In the genomic region with DNA sequence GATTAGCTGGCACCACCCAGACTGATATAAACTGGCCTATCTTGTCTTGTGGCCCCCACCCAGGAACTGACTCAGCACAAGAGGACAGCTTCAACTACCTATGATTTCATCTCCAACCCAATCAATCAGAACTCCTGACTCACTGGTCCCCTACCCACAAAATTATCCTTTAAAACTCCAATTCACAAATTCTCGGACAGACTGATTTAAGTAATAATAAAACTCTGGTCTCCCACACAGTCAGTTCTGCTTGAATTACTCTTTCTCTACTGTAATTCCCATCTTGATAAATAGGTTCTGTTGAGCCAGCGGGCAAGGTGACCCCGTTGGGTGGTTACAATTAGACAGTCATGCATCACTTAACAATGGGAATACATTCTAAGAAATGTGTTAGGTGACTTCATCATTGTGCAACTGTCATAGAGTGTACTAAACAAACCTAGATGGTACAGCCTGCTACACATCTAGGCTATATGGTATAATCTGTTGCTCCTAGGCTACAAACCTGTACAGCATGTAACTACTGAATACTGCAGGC, we compare ENCODE assay signal across 15 cellular contexts. TPM values are rescaled to one million over a fixed set of nuclear protein-coding genes. Genes with fewer than 3 reads are reported as not detected.
A peak's percentile ranks its signal among the peaks of the same experiment; 100 is the strongest.
DNase-seq lines count a peak whose midpoint lies in the region; ATAC-seq and TF ChIP-seq lines count a peak whose summit lies in the region.
"Had no signal": no experiment of that assay in that cellular context is flagged by ENCODE, and none has a peak within 500 bp of the region (broad histone marks: within the 10 kb centered on the region; RNA-seq: fewer than 3 reads in every experiment).

No MANE protein-coding gene starts in this region.

- H3K9me3 Mint-ChIP-seq in activated CD4-positive, alpha-beta T cell treated with anti-CD3 and anti-CD28 coated beads for 36 hours (ENCODE audit: low read depth) = no peaks in the 10 kb centered on the region
- H3K9me3 Mint-ChIP-seq in WTC11 (peaks cover 14% of the 10 kb centered on the region), immature natural killer cell (no peaks in the 10 kb centered on the region)
- H3K9me3 Mint-ChIP-seq: stimulated activated memory B cell treated with anti-CD40 and anti-IgM and Interleukin-4, amounts not matched to agents 10 μg/mL and 1 μg/mL and 100 μg/mL, for 72 hours had no signal

- no peak overlapping the region for H3K4me3 ChIP-seq in smooth muscle cell
- H3K4me3 ChIP-seq: prostate gland had no signal

- H3K36me3 ChIP-seq in smooth muscle cell (ENCODE audit: low read depth) = no peaks in the 10 kb centered on the region
- H3K36me3 ChIP-seq: prostate gland had no signal

- ATAC-seq in activated CD4-positive, alpha-beta T cell treated with anti-CD3 and anti-CD28 coated beads for 36 hours = peak; percentile 60
- no peak for ATAC-seq in WTC11
- ATAC-seq: stimulated activated memory B cell treated with anti-CD40 and anti-IgM and Interleukin-4, amounts not matched to agents 10 μg/mL and 1 μg/mL and 100 μg/mL, for 72 hours had no signal

- H3K4me2 ChIP-seq in smooth muscle cell = peak overlapping the region; percentile 20

- POLR2A ChIA-PET in activated CD4-positive, alpha-beta T cell treated with anti-CD3 and anti-CD28 coated beads for 36 hours (lab: Charles Lee) = no interaction called here
- POLR2A ChIA-PET in WTC11 (lab: Charles Lee) = no interaction called here
- POLR2A ChIA-PET in GM10248 (lab: Yijun Ruan, JAX) = no interaction called here

- no peaks in the 10 kb centered on the region for H3K27me3 ChIP-seq in smooth muscle cell (ENCODE audit: low read depth)

- peak overlapping the region; percentile 69 for H3K27ac ChIP-seq in smooth muscle cell (ENCODE audit: low read depth)
- H3K27ac ChIP-seq: 22Rv1, prostate gland had no signal

- no peaks in the 10 kb centered on the region for H3K9me3 ChIP-seq in smooth muscle cell (replicated peaks; ENCODE audit: low read depth)
- H3K9me3 ChIP-seq: prostate gland had no signal

- TF ChIP-seq CTCF in WTC11 (IDR thresholded peaks at IDR 0.05) (no peak), smooth muscle cell (IDR thresholded peaks at IDR 0.05; ENCODE audit: borderline replicate concordance, insufficient read depth, poor library complexity, severe bottlenecking) (no peak), GM10248 (IDR thresholded peaks at IDR 0.05; ENCODE audit: control extremely low read depth, extremely low read depth, low read depth, missing control alignments) (no peak)

- no peaks in the 10 kb centered on the region for H3K27me3 Mint-ChIP-seq in activated CD4-positive, alpha-beta T cell treated with anti-CD3 and anti-CD28 coated beads for 36 hours
- H3K27me3 Mint-ChIP-seq in WTC11 (ENCODE audit: low read depth) (no peaks in the 10 kb centered on the region), immature natural killer cell (ENCODE audit: low read depth in 3 of 3) (no peaks in the 10 kb centered on the region)
- H3K27me3 Mint-ChIP-seq: stimulated activated memory B cell treated with anti-CD40 and anti-IgM and Interleukin-4, amounts not matched to agents 10 μg/mL and 1 μg/mL and 100 μg/mL, for 72 hours had no signal

- H4K20me1 ChIP-seq in smooth muscle cell (ENCODE audit: low read depth) = peaks cover 89% of the 10 kb centered on the region

- H3K79me2 ChIP-seq in smooth muscle cell (ENCODE audit: low read depth) = peaks cover 97% of the 10 kb centered on the region

- 62% methylated on average over 3 of the region's 3 CpGs for WGBS in smooth muscle cell (ENCODE audit: low lambda C conversion rate)

- CTCF ChIA-PET in activated CD4-positive, alpha-beta T cell treated with anti-CD3 and anti-CD28 coated beads for 36 hours (lab: Charles Lee) = interaction anchor here (1.1 kb wide), 1 partner anchor 96 kb away, joined by 4 read pairs; no protein-coding TSS in a partner anchor
- CTCF ChIA-PET in WTC11 (lab: Charles Lee) (no interaction called here), GM10248 (lab: Yijun Ruan, JAX) (no interaction called here)

- H3K9ac ChIP-seq in smooth muscle cell (ENCODE audit: low read depth) = no peak overlapping the region

- peaks cover 3% of the 10 kb centered on the region for H3F3A ChIP-seq in smooth muscle cell (ENCODE audit: low read depth)

- H3K4me1 Mint-ChIP-seq in activated CD4-positive, alpha-beta T cell treated with anti-CD3 and anti-CD28 coated beads for 36 hours = peaks cover 23% of the 10 kb centered on the region
- H3K4me1 Mint-ChIP-seq in WTC11 (0 out of 2 replicates have a peak, but pooled peaks cover 3% of the 10 kb centered on the region), immature natural killer cell (peaks cover 15 to 40% of the 10 kb centered on the region in 2 donors)

- no peak overlapping the region for H3K27ac Mint-ChIP-seq in activated CD4-positive, alpha-beta T cell treated with anti-CD3 and anti-CD28 coated beads for 36 hours
- H3K27ac Mint-ChIP-seq in WTC11 = peak overlapping the region; percentile 72
- H3K27ac Mint-ChIP-seq in immature natural killer cell = peak overlapping the region in 4 of 6 donors; percentile 2 to 69 (median 20)
- H3K27ac Mint-ChIP-seq: stimulated activated memory B cell treated with anti-CD40 and anti-IgM and Interleukin-4, amounts not matched to agents 10 μg/mL and 1 μg/mL and 100 μg/mL, for 72 hours had no signal

- peaks cover 12% of the 10 kb centered on the region for H3K36me3 Mint-ChIP-seq in activated CD4-positive, alpha-beta T cell treated with anti-CD3 and anti-CD28 coated beads for 36 hours (ENCODE audit: low read depth)
- H3K36me3 Mint-ChIP-seq in WTC11 = peaks cover 23% of the 10 kb centered on the region
- peaks cover 0 to 4% (median 0%) of the 10 kb centered on the region in 3 donors for H3K36me3 Mint-ChIP-seq in immature natural killer cell

- no peak for DNase-seq in activated CD4-positive, alpha-beta T cell treated with anti-CD3 and anti-CD28 coated beads for 36 hours
- no peak for DNase-seq in activated CD4-positive, alpha-beta T cell treated with anti-CD3 and anti-CD28 coated beads, Interleukin-2, amount 50 U/mL, for 1 hour
- DNase-seq in WTC11 (ENCODE audit: low spot score) (no peak), immature natural killer cell (no peak), smooth muscle cell (lab: John Stamatoyannopoulos, UW; ENCODE audit: unreplicated experiment) (no peak), NCI-H2081 (lab: John Stamatoyannopoulos, UW) (no peak), NCI-H2171 (lab: John Stamatoyannopoulos, UW) (no peak), GM10248 (ENCODE audit: extremely low spot score) (no peak)
- DNase-seq: activated CD8-positive, alpha-beta memory T cell treated with anti-CD3 and anti-CD28 coated beads, Interleukin-2, amount 50 U/mL, for 48 hours; MV-4-11; NCI-H2171 treated with DMSO at 0.1 percent for 48 hours; stimulated activated CD4-positive, alpha-beta T cell treated with anti-CD3 and anti-CD28 coated beads, Interleukin-2, amount 100 ng/mL, for 48 hours had no signal

- peaks cover 5% of the 10 kb centered on the region for H3K4me1 ChIP-seq in smooth muscle cell (ENCODE audit: low read depth)
- H3K4me1 ChIP-seq: prostate gland had no signal

- no peak overlapping the region for H2AFZ ChIP-seq in smooth muscle cell (ENCODE audit: low read depth)

- intact Hi-C loops in activated CD4-positive, alpha-beta T cell treated with anti-CD3 and anti-CD28 coated beads for 36 hours (cut with DNase I, micrococcal nuclease) = no loop called here

- H3K4me3 Mint-ChIP-seq in activated CD4-positive, alpha-beta T cell treated with anti-CD3 and anti-CD28 coated beads for 36 hours = no peak overlapping the region
- H3K4me3 Mint-ChIP-seq in WTC11 = no peak overlapping the region
- no peak overlapping the region for H3K4me3 Mint-ChIP-seq in immature natural killer cell
- H3K4me3 Mint-ChIP-seq: stimulated activated memory B cell treated with anti-CD40 and anti-IgM and Interleukin-4, amounts not matched to agents 10 μg/mL and 1 μg/mL and 100 μg/mL, for 72 hours had no signal

TF ChIP-seq in WTC11, 78 proteins besides CTCF, POLR2A, EP300 and RAD21:
- no peak for TF ChIP-seq ZNF232 (CRISPR knock-in tag; IDR thresholded peaks at IDR 0.05)
- no peak for TF ChIP-seq TP53 (CRISPR knock-in tag; IDR thresholded peaks at IDR 0.05)
- TF ChIP-seq, protein P1, sequence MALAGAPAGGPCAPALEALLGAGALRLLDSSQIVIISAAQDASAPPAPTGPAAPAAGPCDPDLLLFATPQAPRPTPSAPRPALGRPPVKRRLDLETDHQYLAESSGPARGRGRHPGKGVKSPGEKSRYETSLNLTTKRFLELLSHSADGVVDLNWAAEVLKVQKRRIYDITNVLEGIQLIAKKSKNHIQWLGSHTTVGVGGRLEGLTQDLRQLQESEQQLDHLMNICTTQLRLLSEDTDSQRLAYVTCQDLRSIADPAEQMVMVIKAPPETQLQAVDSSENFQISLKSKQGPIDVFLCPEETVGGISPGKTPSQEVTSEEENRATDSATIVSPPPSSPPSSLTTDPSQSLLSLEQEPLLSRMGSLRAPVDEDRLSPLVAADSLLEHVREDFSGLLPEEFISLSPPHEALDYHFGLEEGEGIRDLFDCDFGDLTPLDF (CRISPR knock-in tag; IDR thresholded peaks at IDR 0.05) = no peak

RNA-seq across cellular contexts. Expression of a gene that starts 48.1 kb away (rescaled TPM):
- 100 to 1,000 TPM; 115 to 119 TPM for total RNA-seq in activated CD4-positive, alpha-beta T cell treated with anti-CD3 and anti-CD28 coated beads for 36 hours
- 164 to 199 TPM (median 171 TPM) in 3 replicates for total RNA-seq in WTC11 (2021)
- polyA plus RNA-seq in immature natural killer cell = 10 to 100 TPM in 2 of 3 donors, 1 to 10 TPM in 1; 4.4 to 64.2 (median 17.4) TPM
- total RNA-seq in smooth muscle cell = 109 and 114 TPM in 2 replicates
- 159 and 166 TPM in 2 replicates for polyA plus RNA-seq in smooth muscle cell
